9 cellular contexts compared by ENCODE assay signal in the genomic region with DNA sequence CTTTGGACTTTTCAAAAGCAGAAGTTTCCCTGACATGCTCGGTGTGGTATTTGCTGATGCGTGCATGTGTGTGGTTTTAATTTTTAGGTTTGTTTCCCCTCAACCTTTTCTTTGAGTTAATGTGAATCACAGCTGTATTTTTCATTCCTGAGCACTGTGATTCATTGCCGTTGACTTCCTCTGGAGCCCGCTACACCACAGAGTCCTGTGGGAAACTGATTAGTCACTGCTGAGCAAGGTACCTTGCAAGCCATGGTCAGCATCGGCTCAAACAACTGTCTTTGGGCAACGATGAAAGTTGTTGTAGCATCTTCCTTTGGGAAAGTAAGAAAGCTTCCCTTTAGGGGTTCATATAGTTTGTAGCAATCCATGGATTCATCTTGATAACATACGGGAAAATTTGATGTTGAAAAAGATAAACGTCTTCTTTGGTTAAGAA. TPM values are rescaled to one million over a fixed set of nuclear protein-coding genes. Genes with fewer than 3 reads are reported as not detected.
DNase-seq lines count a peak whose midpoint lies in the region; ATAC-seq, FAIRE-seq and TF ChIP-seq lines count a peak whose summit lies in the region.
"Had no signal": no experiment of that assay in that cellular context is flagged by ENCODE, and none has a peak within 500 bp of the region (broad histone marks: within the 10 kb centered on the region; RNA-seq: fewer than 3 reads in every experiment).

No MANE protein-coding gene starts in this region.

- peak; percentile 60 for ATAC-seq in mucosa of descending colon

- WGBS in prostate gland, result 69% methylated on average over 8 of the region's 8 CpGs

- no peak overlapping the region; a peak in 1 of 20 replicates for H3K4me3 ChIP-seq in BLaER1 treated with 17β-estradiol and CSF1 and Interleukin-3, amounts not matched to agents 10 nM and 100 nM
- H3K4me3 ChIP-seq in MG63, result no peak overlapping the region
- no peak overlapping the region for H3K4me3 ChIP-seq in dorsolateral prefrontal cortex
- no peak overlapping the region for H3K4me3 ChIP-seq in mucosa of descending colon
- H3K4me3 ChIP-seq in prostate gland, result no peak overlapping the region

- peaks cover 60 to 78% (median 74%) of the 10 kb centered on the region in 10 experiments for H3K4me1 ChIP-seq in BLaER1 treated with 17β-estradiol and CSF1 and Interleukin-3, amounts not matched to agents 10 nM and 100 nM
- H3K4me1 ChIP-seq in mucosa of descending colon (ENCODE audit: low read depth) (no peaks in the 10 kb centered on the region), prostate gland (replicated peaks) (no peaks in the 10 kb centered on the region)

- intact Hi-C loops in dorsolateral prefrontal cortex (cut with DNase I) (no loop called here), mucosa of descending colon (cut with DNase I, micrococcal nuclease) (no loop called here), prostate gland (cut with DNase I) (no loop called here)

- no peak for FAIRE-seq in GM12892 (lab: Jason Lieb, UNC)

- H3K4me2 ChIP-seq in BLaER1 treated with 17β-estradiol and CSF1 and Interleukin-3, amounts not matched to agents 10 nM and 100 nM, result peak overlapping the region; percentile 55 to 87 (median 74)

- peak overlapping the region in 4 of 11 experiments; percentile 2 to 55 (median 30); a peak in 5 of 22 replicates for H3K9ac ChIP-seq in BLaER1 treated with 17β-estradiol and CSF1 and Interleukin-3, amounts not matched to agents 10 nM and 100 nM

- H3K27ac ChIP-seq in BLaER1 treated with 17β-estradiol and CSF1 and Interleukin-3, amounts not matched to agents 10 nM and 100 nM, result peak overlapping the region; percentile 18 to 76 (median 69); a peak in 21 of 22 replicates
- H3K27ac ChIP-seq in dorsolateral prefrontal cortex (peak overlapping the region in 31 of 59 donors; percentile 0 to 88 (median 36)), prostate gland (no peak overlapping the region)

- TF ChIP-seq CTCF in dorsolateral prefrontal cortex (IDR thresholded peaks at IDR 0.05 in 54 of 56, conservative IDR thresholded peaks at IDR 0.05 in 2 of 56; ENCODE audit: low read depth in 1 of 56, partially characterized antibody in 56 of 56), result no peak
- TF ChIP-seq CTCF in mucosa of descending colon (IDR thresholded peaks at IDR 0.05), result no peak
- no peak for TF ChIP-seq CTCF in prostate gland (IDR thresholded peaks at IDR 0.05)

- H3K27me3 ChIP-seq in BLaER1 treated with 17β-estradiol and CSF1 and Interleukin-3, amounts not matched to agents 10 nM and 100 nM, result no peaks in the 10 kb centered on the region
- H3K27me3 ChIP-seq in MG63 (no peaks in the 10 kb centered on the region), dorsolateral prefrontal cortex (no peaks in the 10 kb centered on the region), prostate gland (replicated peaks; ENCODE audit: insufficient read depth) (no peaks in the 10 kb centered on the region)

- peaks cover 0 to 14% (median 5%) of the 10 kb centered on the region in 11 experiments; a peak in 7 of 22 replicates for H3K36me3 ChIP-seq in BLaER1 treated with 17β-estradiol and CSF1 and Interleukin-3, amounts not matched to agents 10 nM and 100 nM
- H3K36me3 ChIP-seq in MG63 (no peaks in the 10 kb centered on the region), mucosa of descending colon (ENCODE audit: low read depth) (no peaks in the 10 kb centered on the region), prostate gland (no peaks in the 10 kb centered on the region)

- DNase-seq in MG63 (peak; percentile 76), dorsolateral prefrontal cortex (no peak), mucosa of descending colon (no peak), GM12892 (ENCODE audit: insufficient read length) (no peak), prostate gland (ENCODE audit: low spot score) (no peak), NCI-H1105 (lab: John Stamatoyannopoulos, UW) (no peak), SHP77 treated with DMSO at 0.1 percent for 48 hours (lab: John Stamatoyannopoulos, UW) (no peak)
- DNase-seq: stimulated activated CD4-positive, alpha-beta T cell treated with anti-CD3 and anti-CD28 coated beads, Interleukin-4, amount 100 ng/mL, for 24 hours had no signal

- no peak for TF ChIP-seq POLR2A in GM12892 (IDR thresholded peaks at IDR 0.05; ENCODE audit: low read depth, low read length)
- TF ChIP-seq POLR2A in prostate gland (IDR thresholded peaks at IDR 0.05), result no peak

- peaks cover 7 to 17% (median 9%) of the 10 kb centered on the region in 11 experiments; a peak in 20 of 22 replicates for H3K9me3 ChIP-seq in BLaER1 treated with 17β-estradiol and CSF1 and Interleukin-3, amounts not matched to agents 10 nM and 100 nM (replicated peaks in 1 of 11)
- H3K9me3 ChIP-seq in MG63, result no peaks in the 10 kb centered on the region
- H3K9me3 ChIP-seq in mucosa of descending colon, result no peaks in the 10 kb centered on the region
- no peaks in the 10 kb centered on the region for H3K9me3 ChIP-seq in prostate gland

- no peaks in the 10 kb centered on the region; a peak in 2 of 22 replicates for H4K20me1 ChIP-seq in BLaER1 treated with 17β-estradiol and CSF1 and Interleukin-3, amounts not matched to agents 10 nM and 100 nM

RNA-seq across cellular contexts. Expression of gene RIN2, which starts 57.5 kb away (rescaled TPM):
- 14.3 and 15.2 TPM in 2 replicates for total RNA-seq in MG63 (2014; rRNA removed; shearing (Covaris generic); ENCODE audit: low replicate concordance)
- total RNA-seq in dorsolateral prefrontal cortex, result 10 to 100 TPM; 25.8 to 95.7 (median 45.8) TPM
- 100 to 1,000 TPM in 1 of 3 donors, 10 to 100 TPM in 2; 73.1 to 127 (median 73.9) TPM for total RNA-seq in mucosa of descending colon
- polyA plus RNA-seq in GM12892 (2012; ENCODE audit: missing spikeins), result not detected
- 10 to 100 TPM; 50.4 to 77.9 TPM for total RNA-seq in prostate gland

Comparison
In these comparisons a context has a peak if more than half of its experiments do, and no peak if none do; other contexts are left out.
1. H3K27ac ChIP-seq: peak in BLaER1 treated with 17β-estradiol and CSF1 and Interleukin-3, amounts not matched to agents 10 nM and 100 nM (11 of 11) and dorsolateral prefrontal cortex (31 of 59); none in prostate gland (0 of 2).